ENCODE assay signal across 19 cellular contexts in the genomic region with DNA sequence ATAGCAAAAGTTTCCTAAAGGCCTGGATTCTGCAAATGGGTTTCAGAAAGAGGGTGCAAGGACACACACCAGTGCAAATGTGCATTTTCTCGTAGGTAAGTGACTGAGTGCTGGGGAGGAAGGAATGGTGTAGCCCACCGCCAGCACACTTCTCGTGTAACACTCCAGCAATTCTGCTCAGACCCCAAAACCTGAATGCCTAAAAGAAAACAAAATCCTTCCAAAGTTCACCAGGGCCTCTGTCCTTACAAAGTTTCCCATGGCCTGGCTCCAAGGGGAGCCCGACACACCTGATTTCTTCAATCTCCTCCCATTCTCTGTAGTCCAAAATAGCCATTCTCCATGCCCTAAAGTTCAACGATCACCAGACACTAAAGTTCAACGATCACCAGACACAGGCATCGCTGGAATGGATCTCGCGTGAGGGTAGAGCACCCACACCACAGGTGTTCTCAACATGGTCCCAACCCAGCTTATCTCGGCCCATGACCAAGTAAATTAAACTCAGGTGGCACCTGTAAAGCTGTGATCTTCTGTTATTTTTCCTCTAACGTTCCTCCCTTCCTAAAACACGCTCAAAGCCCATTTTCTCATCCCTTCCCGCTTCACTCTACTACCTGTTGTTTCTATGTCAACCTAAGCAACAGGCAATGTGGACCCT. TPM values are rescaled to one million over a fixed set of nuclear protein-coding genes. Genes with fewer than 3 reads are reported as not detected.
DNase-seq lines count a peak whose midpoint lies in the region; ATAC-seq, FAIRE-seq and TF ChIP-seq lines count a peak whose summit lies in the region.
"Had no signal": no experiment of that assay in that cellular context is flagged by ENCODE, and none has a peak within 500 bp of the region (broad histone marks: within the 10 kb centered on the region; RNA-seq: fewer than 3 reads in every experiment).

No MANE protein-coding gene starts in this region.

- CTCF ChIA-PET in A549 (lab: Yijun Ruan, JAX) = interaction anchor here (0.6 to 1.6 kb wide), 5 partner anchors 16 to 126 kb away, joined by 3 to 5 read pairs (median 3); partner anchors contain the start of gene ABCC4

- peak overlapping the region; percentile 29 for H4K8ac ChIP-seq in mesenchymal stem cell (ENCODE audit: low read length)

- peak overlapping the region in 1 of 2 experiments; percentile 66 for H3K4ac ChIP-seq in mesenchymal stem cell (ENCODE audit: low read depth in 1 of 2, low read length in 2 of 2)

- H3K4me3 ChIP-seq in A549 (no peak overlapping the region; the same call in 2 of the 3 replicates), SJCRH30 (no peak overlapping the region), mesenchymal stem cell (ENCODE audit: insufficient read depth in 1 of 2, low read depth in 1 of 2, low read length in 2 of 2) (no peak overlapping the region), brain microvascular endothelial cell (ENCODE audit: low read depth, low read length) (no peak overlapping the region)

- H2AK5ac ChIP-seq in mesenchymal stem cell (ENCODE audit: low read length, severe bottlenecking) = peak overlapping the region; percentile 99

- peaks cover 51% of the 10 kb centered on the region for H3K4me1 Mint-ChIP-seq in HFFc6 (ENCODE audit: low read depth)

- in situ Hi-C loops in brain microvascular endothelial cell (cut with HindIII; ENCODE audit: low pct_ligation_motif_present, low sequenced_read_pairs) = no loop called here

- DNase-seq in A549 (ENCODE audit: low read depth in 1 of 2, low spot score in 1 of 2) = no peak
- no peak for DNase-seq in HFFc6
- no peak for DNase-seq in SJCRH30
- DNase-seq in mesenchymal stem cell = no peak
- DNase-seq in kidney glomerular epithelial cell (lab: John Stamatoyannopoulos, UW) = no peak
- DNase-seq in brain microvascular endothelial cell = no peak
- no peak for DNase-seq in superior temporal gyrus (ENCODE audit: extremely low spot score)
- DNase-seq: 8988T, DMS79, Kasumi-1, NCI-H1694 treated with DMSO at 0.1 percent for 48 hours, NCI-H2081 treated with DMSO at 0.1 percent for 48 hours, NCI-H524 treated with DMSO at 0.1 percent for 48 hours, NCI-H82, RPMI8226, SIG-M5 had no signal

- ATAC-seq in A549 (no peak), HG02763 (IDR thresholded peaks at IDR 0.05; ENCODE audit: unreplicated experiment) (no peak)

- 96% methylated on average over 13 of the region's 13 CpGs for WGBS in A549 (ENCODE audit: missing lambda C conversion rate)
- 97% methylated on average over 13 of the region's 13 CpGs for WGBS in mesenchymal stem cell

- peaks cover 38% of the 10 kb centered on the region for H3K36me3 Mint-ChIP-seq in HFFc6 (ENCODE audit: low read depth)

- H3K27ac Mint-ChIP-seq in HFFc6 = peak overlapping the region; percentile 22
- H3K27ac Mint-ChIP-seq: B cell had no signal

- H3K4me3 Mint-ChIP-seq in HFFc6 = peak overlapping the region; percentile 9; the same call in 1 of the 2 replicates
- H3K4me3 Mint-ChIP-seq: B cell, CD14-positive monocyte had no signal

- no peak for TF ChIP-seq POLR2A in A549 (IDR thresholded peaks at IDR 0.05; ENCODE audit: low read length)

- FAIRE-seq in A549 (lab: Jason Lieb, UNC) = no peak

- no peaks in the 10 kb centered on the region for H3K27me3 Mint-ChIP-seq in HFFc6 (ENCODE audit: insufficient read depth)
- H3K27me3 Mint-ChIP-seq: B cell had no signal

- no peaks in the 10 kb centered on the region for H3K9me3 Mint-ChIP-seq in HFFc6

- H3K9me3 ChIP-seq in A549 (no peaks in the 10 kb centered on the region), SJCRH30 (replicated peaks) (no peaks in the 10 kb centered on the region), mesenchymal stem cell (ENCODE audit: control insufficient read depth, low read length) (no peaks in the 10 kb centered on the region)

- H3K4me1 ChIP-seq in A549 (peaks cover 88% of the 10 kb centered on the region), SJCRH30 (peaks cover 43% of the 10 kb centered on the region), mesenchymal stem cell (ENCODE audit: control insufficient read depth, insufficient read depth, low read depth, low read length) (peaks cover 20% of the 10 kb centered on the region)

- H2BK5ac ChIP-seq in mesenchymal stem cell (ENCODE audit: low read depth, low read length, poor library complexity, severe bottlenecking) = peak overlapping the region; percentile 76

- H3K4me2 ChIP-seq in A549 = peak overlapping the region; percentile 70
- H3K4me2 ChIP-seq in mesenchymal stem cell (ENCODE audit: low read length, poor library complexity, severe bottlenecking) = no peak overlapping the region

- no peak for TF ChIP-seq RAD21 in A549 (conservative IDR thresholded peaks at IDR 0.05 in 1 of 2, IDR thresholded peaks at IDR 0.05 in 1 of 2)

- no peak overlapping the region for H2BK120ac ChIP-seq in mesenchymal stem cell (ENCODE audit: low read depth, low read length)

- no peak overlapping the region for H4K91ac ChIP-seq in mesenchymal stem cell (ENCODE audit: low read length)

- TF ChIP-seq EP300 in A549 (IDR thresholded peaks at IDR 0.05) = no peak

- H3K27me3 ChIP-seq in SJCRH30 (no peaks in the 10 kb centered on the region), mesenchymal stem cell (ENCODE audit: control insufficient read depth in 1 of 2, insufficient read depth in 1 of 2, low read length in 2 of 2) (no peaks in the 10 kb centered on the region), brain microvascular endothelial cell (replicated peaks) (no peaks in the 10 kb centered on the region)

- H3K36me3 ChIP-seq in SJCRH30 (no peaks in the 10 kb centered on the region), mesenchymal stem cell (ENCODE audit: control insufficient read depth in 1 of 2, insufficient read depth in 2 of 2, low read depth in 1 of 2, low read length in 2 of 2) (peaks cover 0 to 8% of the 10 kb centered on the region in 2 experiments), brain microvascular endothelial cell (replicated peaks) (no peaks in the 10 kb centered on the region)

- peak overlapping the region in 1 of 2 experiments; percentile 77 for H2BK12ac ChIP-seq in mesenchymal stem cell (ENCODE audit: low read length in 2 of 2)

- H3K79me1 ChIP-seq in mesenchymal stem cell (replicated peaks; ENCODE audit: low read length, poor library complexity, severe bottlenecking) = peaks cover 16% of the 10 kb centered on the region

- peak overlapping the region in 1 of 2 experiments; percentile 22 for H3K14ac ChIP-seq in mesenchymal stem cell (ENCODE audit: low read length in 2 of 2)

- H3K23ac ChIP-seq in mesenchymal stem cell (ENCODE audit: low read length in 2 of 2) = no peak overlapping the region

- POLR2A ChIA-PET in A549 (lab: Yijun Ruan, JAX) = interaction anchor here (1.0 to 1.5 kb wide), 4 partner anchors 12 to 19 kb away, joined by 3 to 11 read pairs (median 4); no protein-coding TSS in a partner anchor

- H3K9ac ChIP-seq in mesenchymal stem cell (ENCODE audit: low read length) = no peak overlapping the region

- TF ChIP-seq CTCF in A549 (IDR thresholded peaks at IDR 0.05) = no peak
- no peak for TF ChIP-seq CTCF in HFFc6 (IDR thresholded peaks at IDR 0.05)
- TF ChIP-seq CTCF in brain microvascular endothelial cell (IDR thresholded peaks at IDR 0.05; ENCODE audit: low read depth, low read length, missing control alignments) = no peak

- no peak overlapping the region for H2BK15ac ChIP-seq in mesenchymal stem cell (ENCODE audit: low read depth, poor library complexity, severe bottlenecking)

- peak overlapping the region; percentile 92 to 93 for H3K27ac ChIP-seq in A549
- peak overlapping the region; percentile 26 for H3K27ac ChIP-seq in SJCRH30
- H3K27ac ChIP-seq in mesenchymal stem cell (ENCODE audit: low read length, poor library complexity, severe bottlenecking) = peak overlapping the region; percentile 95
- H3K27ac ChIP-seq in brain microvascular endothelial cell = no peak overlapping the region

- no peak overlapping the region for H2AFZ ChIP-seq in mesenchymal stem cell (ENCODE audit: low read depth, low read length)

- H3K18ac ChIP-seq in mesenchymal stem cell (ENCODE audit: low read depth in 1 of 2, low read length in 2 of 2) = peak overlapping the region; percentile 41 to 82

TF ChIP-seq in A549, 52 proteins besides CTCF, POLR2A, EP300 and RAD21:
- no peak for TF ChIP-seq NR3C1 (IDR thresholded peaks at IDR 0.05)
- no peak for TF ChIP-seq KDM1A (IDR thresholded peaks at IDR 0.05; ENCODE audit: low read depth)
- TF ChIP-seq, protein P1, sequence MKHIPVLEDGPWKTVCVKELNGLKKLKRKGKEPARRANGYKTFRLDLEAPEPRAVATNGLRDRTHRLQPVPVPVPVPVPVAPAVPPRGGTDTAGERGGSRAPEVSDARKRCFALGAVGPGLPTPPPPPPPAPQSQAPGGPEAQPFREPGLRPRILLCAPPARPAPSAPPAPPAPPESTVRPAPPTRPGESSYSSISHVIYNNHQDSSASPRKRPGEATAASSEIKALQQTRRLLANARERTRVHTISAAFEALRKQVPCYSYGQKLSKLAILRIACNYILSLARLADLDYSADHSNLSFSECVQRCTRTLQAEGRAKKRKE (CRISPR knock-in tag; IDR thresholded peaks at IDR 0.05; ENCODE audit: low read depth) = no peak
- TF ChIP-seq JUNB (IDR thresholded peaks at IDR 0.05) = no peak
- TF ChIP-seq CHD2 (IDR thresholded peaks at IDR 0.05; ENCODE audit: low read length, partially characterized antibody) = no peak

RNA-seq across cellular contexts. Expression of gene ABCC4, which starts 46.0 kb away (rescaled TPM):
- polyA plus RNA-seq in A549 (2011; rRNA removed) = 46.4 and 56.2 TPM in 2 replicates
- polyA plus RNA-seq in A549 (2012; cell fraction: cytosol; rRNA removed) = 10.1 and 11.9 TPM in 2 replicates
- 12.6 and 16.8 TPM in 2 replicates for polyA plus RNA-seq in A549 (2012; cell fraction: nucleus; rRNA removed)
- 23.5 to 26.0 TPM (median 24.2 TPM) in 3 replicates for polyA plus RNA-seq in A549 (2017; fragmentation: RNase III; extraction: RNeasy Plus Mini Kit Qiagen cat#74134 plus additional on column Dnase treatment)
- 154 and 157 TPM in 2 replicates for polyA minus RNA-seq in A549 (2011; rRNA and poly(A)+ RNA removed)
- 10 to 100 TPM; 24.7 to 28.4 (median 26.0) TPM for total RNA-seq in HFFc6 (2021; fragmentation: NEBNext Ultra II Directional; extraction: Animal tissue kit (Norgen Biotek cat#: 25700))
- 24.1 and 25.7 TPM in 2 replicates for total RNA-seq in SJCRH30 (2014; rRNA removed; shearing (Covaris generic))
- 95.0 TPM for polyA plus RNA-seq in mesenchymal stem cell (2013, experiment 1 of 2)
- 95.6 TPM for polyA plus RNA-seq in mesenchymal stem cell (2013, experiment 2 of 2)
